In the genomic region with DNA sequence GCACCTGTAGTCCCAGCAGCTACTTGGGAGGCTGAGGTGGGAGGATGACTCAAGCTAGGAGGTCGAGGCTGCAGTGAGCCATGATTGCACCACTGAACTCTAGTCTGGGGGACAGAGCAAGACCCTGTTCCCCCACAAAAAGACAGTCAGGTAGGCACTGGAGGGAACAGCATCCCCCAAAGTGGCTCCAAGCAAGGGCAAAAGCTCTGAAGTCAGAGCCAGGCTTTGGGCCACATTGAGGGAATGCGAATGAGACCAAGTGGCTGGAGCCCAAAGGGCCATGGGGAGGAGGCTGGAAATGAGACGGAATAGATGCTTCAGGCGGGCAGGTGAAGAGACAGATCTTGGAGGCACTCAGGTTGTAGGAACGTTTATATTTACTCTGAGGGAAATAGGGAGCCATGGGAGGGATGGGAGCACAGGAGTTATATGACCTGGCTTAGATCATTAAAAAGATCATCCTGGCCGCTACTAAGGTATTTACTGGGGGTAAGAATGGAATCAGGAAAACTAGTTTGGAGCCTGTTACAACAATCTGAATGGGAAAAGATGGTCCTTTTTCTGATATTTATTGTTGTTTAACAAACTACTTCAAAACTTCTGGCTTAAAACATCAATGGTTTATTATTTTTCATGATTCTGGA, we compare ENCODE assay signal across 2 cellular contexts.
A peak's percentile ranks its signal among the peaks of the same experiment; 100 is the strongest.
TF ChIP-seq lines count a peak whose summit lies in the region.

No MANE protein-coding gene starts in this region.

TF ChIP-seq in IMR-90, 13 proteins besides CTCF, POLR2A, EP300 and RAD21:
- TF ChIP-seq ELK1 (IDR thresholded peaks at IDR 0.05; ENCODE audit: borderline replicate concordance, low read depth, low read length) (no peak), CHD1 (IDR thresholded peaks at IDR 0.05; ENCODE audit: low read depth, low read length) (no peak), FOS (IDR thresholded peaks at IDR 0.05; ENCODE audit: low read depth, low read length) (no peak), RFX5 (IDR thresholded peaks at IDR 0.05; ENCODE audit: low read depth, low read length) (no peak), MAZ (IDR thresholded peaks at IDR 0.05; ENCODE audit: borderline replicate concordance, low read depth, low read length) (no peak), SMC3 (IDR thresholded peaks at IDR 0.05; ENCODE audit: low read depth, low read length) (no peak), MXI1 (IDR thresholded peaks at IDR 0.05; ENCODE audit: borderline replicate concordance, low read depth, low read length) (no peak), NFE2L2 (IDR thresholded peaks at IDR 0.05; ENCODE audit: low read depth, low read length) (no peak), BHLHE40 (IDR thresholded peaks at IDR 0.05; ENCODE audit: low read depth, low read length) (no peak), RCOR1 (IDR thresholded peaks at IDR 0.05; ENCODE audit: insufficient replicate concordance, low read length) (no peak), MAFK (IDR thresholded peaks at IDR 0.05; ENCODE audit: low read depth, low read length) (no peak), CEBPB (IDR thresholded peaks at IDR 0.05; ENCODE audit: low read depth, low read length) (no peak)
- TF ChIP-seq, protein P1, sequence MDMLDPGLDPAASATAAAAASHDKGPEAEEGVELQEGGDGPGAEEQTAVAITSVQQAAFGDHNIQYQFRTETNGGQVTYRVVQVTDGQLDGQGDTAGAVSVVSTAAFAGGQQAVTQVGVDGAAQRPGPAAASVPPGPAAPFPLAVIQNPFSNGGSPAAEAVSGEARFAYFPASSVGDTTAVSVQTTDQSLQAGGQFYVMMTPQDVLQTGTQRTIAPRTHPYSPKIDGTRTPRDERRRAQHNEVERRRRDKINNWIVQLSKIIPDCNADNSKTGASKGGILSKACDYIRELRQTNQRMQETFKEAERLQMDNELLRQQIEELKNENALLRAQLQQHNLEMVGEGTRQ (IDR thresholded peaks at IDR 0.05; ENCODE audit: low read depth, low read length): no peak

TF ChIP-seq in K562, 482 proteins besides CTCF, POLR2A, EP300 and RAD21:
- TF ChIP-seq TAF15 (IDR thresholded peaks at IDR 0.05; ENCODE audit: low read depth, low read length): no peak
- peak in 1 of 3 experiments; percentile 94; a peak in 2 of 6 replicates for TF ChIP-seq ZBTB11 (CRISPR knock-in tag; IDR thresholded peaks at IDR 0.05)
- TF ChIP-seq ZNF347 (CRISPR knock-in tag; IDR thresholded peaks at IDR 0.05; ENCODE audit: low read depth): no peak
- no peak for TF ChIP-seq CLOCK (CRISPR knock-in tag; IDR thresholded peaks at IDR 0.05; ENCODE audit: borderline replicate concordance)
- no peak for TF ChIP-seq MCM5 (IDR thresholded peaks at IDR 0.05; ENCODE audit: low read depth)
- no peak for TF ChIP-seq HDAC1 (IDR thresholded peaks at IDR 0.05)
- TF ChIP-seq, protein P2, sequence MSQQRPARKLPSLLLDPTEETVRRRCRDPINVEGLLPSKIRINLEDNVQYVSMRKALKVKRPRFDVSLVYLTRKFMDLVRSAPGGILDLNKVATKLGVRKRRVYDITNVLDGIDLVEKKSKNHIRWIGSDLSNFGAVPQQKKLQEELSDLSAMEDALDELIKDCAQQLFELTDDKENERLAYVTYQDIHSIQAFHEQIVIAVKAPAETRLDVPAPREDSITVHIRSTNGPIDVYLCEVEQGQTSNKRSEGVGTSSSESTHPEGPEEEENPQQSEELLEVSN (IDR thresholded peaks at IDR 0.05; ENCODE audit: borderline replicate concordance in 1 of 2, extremely low read depth in 1 of 2, insufficient read depth in 1 of 2, insufficient read length in 1 of 2, low read depth in 1 of 2, low read length in 1 of 2, poor library complexity in 1 of 2, severe bottlenecking in 1 of 2): no peak
- TF ChIP-seq ILF3 (IDR thresholded peaks at IDR 0.05; ENCODE audit: borderline replicate concordance): no peak
- peak; percentile 51 for TF ChIP-seq RBM25 (IDR thresholded peaks at IDR 0.05; ENCODE audit: low read depth, low read length, severe bottlenecking)
- TF ChIP-seq, protein P3, sequence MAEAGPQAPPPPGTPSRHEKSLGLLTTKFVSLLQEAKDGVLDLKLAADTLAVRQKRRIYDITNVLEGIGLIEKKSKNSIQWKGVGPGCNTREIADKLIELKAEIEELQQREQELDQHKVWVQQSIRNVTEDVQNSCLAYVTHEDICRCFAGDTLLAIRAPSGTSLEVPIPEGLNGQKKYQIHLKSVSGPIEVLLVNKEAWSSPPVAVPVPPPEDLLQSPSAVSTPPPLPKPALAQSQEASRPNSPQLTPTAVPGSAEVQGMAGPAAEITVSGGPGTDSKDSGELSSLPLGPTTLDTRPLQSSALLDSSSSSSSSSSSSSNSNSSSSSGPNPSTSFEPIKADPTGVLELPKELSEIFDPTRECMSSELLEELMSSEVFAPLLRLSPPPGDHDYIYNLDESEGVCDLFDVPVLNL (CRISPR knock-in tag; IDR thresholded peaks at IDR 0.05; ENCODE audit: low read depth): no peak
- no peak for TF ChIP-seq NKRF (IDR thresholded peaks at IDR 0.05; ENCODE audit: borderline replicate concordance)
TF ChIP-seq in K562: peak in this region for 2.
